ENCODE assay signal across 32 cellular contexts in the genomic region with DNA sequence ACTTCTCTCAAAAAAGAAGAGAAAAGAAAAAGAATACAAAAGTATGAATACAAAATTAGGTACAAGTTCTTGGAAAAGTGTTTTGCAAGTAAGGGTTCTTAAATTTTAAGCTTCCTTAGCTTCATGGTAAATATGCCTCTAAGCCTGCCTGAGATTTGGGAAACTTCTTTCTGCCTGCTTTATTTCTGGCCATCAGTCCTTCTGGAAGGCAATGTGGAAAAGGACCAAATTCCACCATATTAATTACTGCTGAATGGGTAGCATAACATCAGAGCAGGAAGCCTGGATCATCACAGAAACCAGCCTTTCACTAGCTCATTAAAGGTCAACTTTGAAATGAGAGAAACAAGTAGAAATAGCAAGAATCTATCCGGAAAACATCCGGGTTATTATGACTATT. TPM values are rescaled to one million over a fixed set of nuclear protein-coding genes. Genes with fewer than 3 reads are reported as not detected.
"Had no signal": no experiment of that assay in that cellular context is flagged by ENCODE, and none has a peak within 500 bp of the region (broad histone marks: within the 10 kb centered on the region; RNA-seq: fewer than 3 reads in every experiment).

No MANE protein-coding gene starts in this region.

- H2AFZ ChIP-seq: parathyroid adenoma had no signal

- H3K36me3 Mint-ChIP-seq: activated CD4-positive, alpha-beta memory T cell treated with anti-CD3 and anti-CD28 coated beads for 36 hours; natural killer cell treated with Interleukin-12 subunit alpha and Interleukin-12 subunit beta and Interleukin-15 and Interleukin-18, amount 100 ng/mL, for 72 hours had no signal

- H3K27me3 Mint-ChIP-seq: activated CD4-positive, alpha-beta memory T cell treated with anti-CD3 and anti-CD28 coated beads for 36 hours; activated naive CD4-positive, alpha-beta T cell treated with anti-CD3 and anti-CD28 coated beads, Interleukin-2, amount 50 U/mL, for 24 hours; activated naive CD8-positive, alpha-beta T cell treated with anti-CD3 and anti-CD28 coated beads, Interleukin-2, amount 50 U/mL, for 24 hours; activated T-helper 17 cell treated with anti-CD3 and anti-CD28 coated beads, Interleukin-2, amount 50 U/mL, for 72 hours; central memory CD8-positive, alpha-beta T cell; natural killer cell treated with Interleukin-12 subunit alpha and Interleukin-12 subunit beta and Interleukin-15 and Interleukin-18, amount 100 ng/mL, for 72 hours had no signal

- H3K4me1 ChIP-seq: left lung, lower lobe of right lung, parathyroid adenoma, psoas muscle, sigmoid colon, tibial artery, upper lobe of right lung had no signal

- H3K9ac ChIP-seq: parathyroid adenoma had no signal

- H3K27ac Mint-ChIP-seq: activated CD4-positive, alpha-beta memory T cell treated with anti-CD3 and anti-CD28 coated beads for 36 hours; activated naive CD4-positive, alpha-beta T cell treated with anti-CD3 and anti-CD28 coated beads, Interleukin-2, amount 50 U/mL, for 24 hours; activated T-helper 17 cell treated with anti-CD3 and anti-CD28 coated beads, Interleukin-2, amount 50 U/mL, for 72 hours had no signal

- H3K4me3 Mint-ChIP-seq: activated CD4-positive, alpha-beta memory T cell treated with anti-CD3 and anti-CD28 coated beads for 36 hours; activated naive CD4-positive, alpha-beta T cell treated with anti-CD3 and anti-CD28 coated beads, Interleukin-2, amount 50 U/mL, for 24 hours; activated naive CD8-positive, alpha-beta T cell treated with anti-CD3 and anti-CD28 coated beads, Interleukin-2, amount 50 U/mL, for 24 hours; activated T-cell treated with anti-CD3 and anti-CD28 coated beads, Interleukin-2, amount 50 U/mL, for 4 hours; activated T-helper 17 cell treated with anti-CD3 and anti-CD28 coated beads, Interleukin-2, amount 50 U/mL, for 72 hours; central memory CD8-positive, alpha-beta T cell; natural killer cell treated with Interleukin-12 subunit alpha and Interleukin-12 subunit beta and Interleukin-15 and Interleukin-18, amount 100 ng/mL, for 72 hours had no signal

- H3K27me3 ChIP-seq: left lung, neutrophil, sigmoid colon, suprapubic skin, upper lobe of right lung had no signal

- H3K9me3 Mint-ChIP-seq: activated CD4-positive, alpha-beta memory T cell treated with anti-CD3 and anti-CD28 coated beads for 36 hours; activated naive CD4-positive, alpha-beta T cell treated with anti-CD3 and anti-CD28 coated beads, Interleukin-2, amount 50 U/mL, for 24 hours; activated naive CD8-positive, alpha-beta T cell treated with anti-CD3 and anti-CD28 coated beads, Interleukin-2, amount 50 U/mL, for 24 hours; activated T-cell treated with anti-CD3 and anti-CD28 coated beads, Interleukin-2, amount 50 U/mL, for 4 hours; central memory CD8-positive, alpha-beta T cell had no signal

- DNase-seq: activated CD4-positive, alpha-beta memory T cell treated with anti-CD3 and anti-CD28 coated beads for 36 hours; activated CD4-positive, alpha-beta T cell treated with anti-CD3 and anti-CD28 coated beads for 48 hours; activated CD8-positive, alpha-beta memory T cell treated with anti-CD3 and anti-CD28 coated beads, Interleukin-2, amount 50 U/mL, for 4 hours; activated naive CD8-positive, alpha-beta T cell treated with anti-CD3 and anti-CD28 coated beads, Interleukin-2, amount 50 U/mL, for 24 hours; activated T-cell treated with anti-CD3 and anti-CD28 coated beads, Interleukin-2, amount 50 U/mL, for 4 hours; amygdala; dermis blood vessel endothelial cell; effector CD8-positive, alpha-beta T cell; left lung; lower lobe of right lung; mesenchymal stem cell; psoas muscle; sigmoid colon; small intestine; stimulated activated CD4-positive, alpha-beta T cell treated with anti-CD3 and anti-CD28 coated beads, Interleukin-4, amount 100 ng/mL, for 24 hours; stimulated activated naive CD4-positive, alpha-beta T cell; T-helper 1 cell; tibial artery; upper lobe of right lung; WERI-Rb-1 had no signal

- FAIRE-seq: bronchial epithelial cell, endometrium, frontal cortex, small intestine, TTC549 had no signal

- H3K9me3 ChIP-seq: lower lobe of right lung, neutrophil, sigmoid colon, suprapubic skin, tibial artery, upper lobe of right lung had no signal

- H3K36me3 ChIP-seq: left lung, lower lobe of right lung, neutrophil, sigmoid colon, suprapubic skin, tibial artery, upper lobe of right lung, WERI-Rb-1 had no signal

- ATAC-seq: activated CD4-positive, CD25-positive, alpha-beta regulatory T cell treated with anti-CD3 and anti-CD28 coated beads, Interleukin-2, amount 50 U/mL, for 24 hours; activated naive CD8-positive, alpha-beta T cell treated with anti-CD3 and anti-CD28 coated beads, Interleukin-2, amount 50 U/mL, for 24 hours; activated T-cell treated with anti-CD3 and anti-CD28 coated beads, Interleukin-2, amount 50 U/mL, for 4 hours; activated T-helper 17 cell treated with anti-CD3 and anti-CD28 coated beads, Interleukin-2, amount 50 U/mL, for 72 hours; left lung; lower lobe of right lung; natural killer cell treated with Interleukin-12 subunit alpha and Interleukin-12 subunit beta and Interleukin-15 and Interleukin-18, amount 100 ng/mL, for 72 hours; psoas muscle; upper lobe of right lung had no signal

- H3K27ac ChIP-seq: left lung, lower lobe of right lung, neutrophil, parathyroid adenoma, psoas muscle, suprapubic skin, tibial artery, upper lobe of right lung, WERI-Rb-1 had no signal

- H3K79me2 ChIP-seq: parathyroid adenoma had no signal

- H3K4me3 ChIP-seq: left lung, lower lobe of right lung, psoas muscle, sigmoid colon, suprapubic skin, tibial artery, upper lobe of right lung had no signal

RNA-seq across cellular contexts. Expression of a gene that starts 46.5 kb away (rescaled TPM):
- total RNA-seq: dermis blood vessel endothelial cell had no signal
